In genomic region chr12:25864287-25864686, GRCh38 we compare ENCODE assay signal across 15 cellular contexts.
"Had no signal": no experiment of that assay in that cellular context is flagged by ENCODE, and none has a peak within 500 bp of the region (broad histone marks: within the 10 kb centered on the region; RNA-seq: fewer than 3 reads in every experiment).

No MANE protein-coding gene starts in this region.

- H3K27ac ChIP-seq: ascending aorta, cardiac muscle cell, colonic mucosa, neural progenitor cell, sigmoid colon, stomach, testis, upper lobe of right lung had no signal

- H3K27me3 ChIP-seq: ascending aorta, cardiac muscle cell, colonic mucosa, neural progenitor cell, sigmoid colon, stomach, testis, upper lobe of right lung had no signal

- H3K36me3 ChIP-seq: ascending aorta, cardiac muscle cell, colonic mucosa, neural progenitor cell, sigmoid colon, stomach, upper lobe of right lung had no signal

- H3K9me3 ChIP-seq: colonic mucosa, testis had no signal

- H3K4me3 ChIP-seq: ascending aorta, cardiac muscle cell, colonic mucosa, neural progenitor cell, sigmoid colon, stomach, testis, upper lobe of right lung had no signal

- H3K27ac Mint-ChIP-seq: activated CD4-positive, alpha-beta T cell treated with anti-CD3 and anti-CD28 coated beads, Interleukin-2, amount 10 ng/mL, durations not matched to agents 7 days and 5 days; naive B cell; neural progenitor cell had no signal

- H3K9ac ChIP-seq: neural progenitor cell had no signal

- H3K4me2 ChIP-seq: neural progenitor cell had no signal

- H3K36me3 Mint-ChIP-seq: naive B cell, neural progenitor cell had no signal

- H3K4me3 Mint-ChIP-seq: activated CD4-positive, alpha-beta T cell treated with anti-CD3 and anti-CD28 coated beads, Interleukin-2, amount 10 ng/mL, durations not matched to agents 7 days and 5 days; naive B cell; neural progenitor cell had no signal

- H3K4me1 ChIP-seq: ascending aorta, colonic mucosa, neural progenitor cell, sigmoid colon, stomach, testis, upper lobe of right lung had no signal

- DNase-seq: activated CD4-positive, alpha-beta T cell treated with anti-CD3 and anti-CD28 coated beads, Interleukin-2, amount 10 ng/mL, durations not matched to agents 7 days and 5 days; activated CD8-positive, alpha-beta memory T cell treated with anti-CD3 and anti-CD28 coated beads, Interleukin-2, amount 50 U/mL, for 48 hours; activated naive CD4-positive, alpha-beta T cell; colonic mucosa; hippocampal formation; naive B cell; sigmoid colon; stimulated activated CD4-positive, alpha-beta T cell treated with anti-CD3 and anti-CD28 coated beads, Interleukin-1b, Interleukin-23, amount 100 ng/mL, for 48 hours; stomach; testis; upper lobe of right lung had no signal

- H3K4me1 Mint-ChIP-seq: naive B cell, neural progenitor cell had no signal

- H2AFZ ChIP-seq: neural progenitor cell had no signal

- ATAC-seq: left lobe of liver, upper lobe of right lung had no signal
